ENCODE assay signal across 2 cellular contexts in genomic region chr17:65750166-65750565, GRCh38.
TF ChIP-seq lines count a peak whose summit lies in the region.

No MANE protein-coding gene starts in this region.

TF ChIP-seq in HCT116, 20 proteins besides CTCF, POLR2A, EP300 and RAD21 (continued from another document):
- TF ChIP-seq REST (IDR thresholded peaks at IDR 0.05; ENCODE audit: low read depth) (no peak), SRF (IDR thresholded peaks at IDR 0.05; ENCODE audit: low read depth) (no peak), ZBTB33 (IDR thresholded peaks at IDR 0.05; ENCODE audit: extremely low read depth, insufficient replicate concordance, low read length) (no peak), TCF7L2 (IDR thresholded peaks at IDR 0.05; ENCODE audit: borderline replicate concordance, extremely low read depth, insufficient read depth, insufficient read length) (no peak), SIN3A (IDR thresholded peaks at IDR 0.05; ENCODE audit: low read depth) (no peak), CEBPB (IDR thresholded peaks at IDR 0.05; ENCODE audit: low read depth) (no peak), CBX3 (IDR thresholded peaks at IDR 0.05; ENCODE audit: low read depth) (no peak), JUND (IDR thresholded peaks at IDR 0.05) (no peak), MAX (IDR thresholded peaks at IDR 0.05) (no peak), EZH2phosphoT487 (IDR thresholded peaks at IDR 0.05; ENCODE audit: borderline replicate concordance) (no peak), FOSL1 (IDR thresholded peaks at IDR 0.05; ENCODE audit: low read depth) (no peak), ATF3 (IDR thresholded peaks at IDR 0.05) (no peak)

TF ChIP-seq in SK-N-SH, 30 proteins besides CTCF, POLR2A, EP300 and RAD21 (continued from another document):
- TF ChIP-seq ELF1 (IDR thresholded peaks at IDR 0.05) (no peak), EZH2phosphoT487 (IDR thresholded peaks at IDR 0.05; ENCODE audit: borderline replicate concordance, low read depth) (no peak), JUND (IDR thresholded peaks at IDR 0.05) (no peak), NRF1 (IDR thresholded peaks at IDR 0.05; ENCODE audit: low read depth, low read length) (no peak), MEF2A (IDR thresholded peaks at IDR 0.05; ENCODE audit: borderline replicate concordance, low read depth) (no peak), RCOR1 (IDR thresholded peaks at IDR 0.05; ENCODE audit: low read length) (no peak), TAF1 (IDR thresholded peaks at IDR 0.05; ENCODE audit: borderline replicate concordance, low read depth, low read length) (no peak), GABPA (IDR thresholded peaks at IDR 0.05; ENCODE audit: low read depth) (no peak), TEAD4 (IDR thresholded peaks at IDR 0.05; ENCODE audit: borderline replicate concordance, insufficient read depth) (no peak)
